10 cellular contexts compared by ENCODE assay signal in the genomic region with DNA sequence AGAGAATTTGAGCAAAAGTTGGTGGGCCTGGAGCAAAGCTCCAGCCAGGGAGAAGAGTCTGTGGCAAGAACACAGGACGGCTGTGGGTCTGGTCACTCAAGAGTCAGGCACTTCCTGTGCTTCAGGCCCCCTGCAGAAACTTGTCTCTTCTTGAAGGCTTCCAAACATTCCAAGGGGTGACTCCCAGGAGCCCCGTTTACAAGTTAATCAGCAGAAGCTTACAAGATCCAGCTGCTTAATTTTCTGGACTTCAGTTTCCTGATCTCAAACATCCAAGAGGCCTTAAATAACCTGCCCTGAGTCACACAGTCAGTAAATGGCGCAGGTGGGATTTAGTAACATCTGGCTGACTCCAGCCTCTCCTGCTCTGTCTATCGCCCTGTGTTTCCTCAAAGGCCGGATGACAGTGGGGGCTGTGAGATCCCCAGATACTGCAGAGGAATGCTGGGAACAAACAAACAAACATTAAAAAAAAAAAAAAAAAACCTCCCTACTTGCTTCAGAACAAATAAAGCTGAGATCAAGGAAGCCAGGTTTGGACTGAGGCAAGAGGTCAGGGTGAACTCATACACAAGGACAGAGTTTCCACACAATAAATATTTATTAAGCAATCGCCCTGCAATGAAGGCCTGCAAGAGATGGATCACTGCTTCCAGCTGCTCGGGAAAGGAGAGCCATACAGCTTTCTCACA.
DNase-seq lines count a peak whose midpoint lies in the region; ATAC-seq and TF ChIP-seq lines count a peak whose summit lies in the region.
"Had no signal": no experiment of that assay in that cellular context is flagged by ENCODE, and none has a peak within 500 bp of the region (broad histone marks: within the 10 kb centered on the region; RNA-seq: fewer than 3 reads in every experiment).

No MANE protein-coding gene starts in this region.

- ATAC-seq in activated T-cell treated with anti-CD3 and anti-CD28 coated beads, Interleukin-2, amount 50 U/mL, for 72 hours (replicated peaks in 1 of 2): no peak
- ATAC-seq in activated CD4-positive, alpha-beta T cell treated with anti-CD3 and anti-CD28 coated beads for 36 hours: no peak

- TF ChIP-seq POLR2A in stomach (IDR thresholded peaks at IDR 0.05): no peak

- no peaks in the 10 kb centered on the region for H3K36me3 Mint-ChIP-seq in HFFc6 (ENCODE audit: low read depth)
- peaks cover 0 to 2% of the 10 kb centered on the region in 2 donors for H3K36me3 Mint-ChIP-seq in activated T-cell treated with anti-CD3 and anti-CD28 coated beads, Interleukin-2, amount 50 U/mL, for 72 hours (ENCODE audit: insufficient read depth in 2 of 2)
- H3K36me3 Mint-ChIP-seq in activated CD4-positive, alpha-beta T cell treated with anti-CD3 and anti-CD28 coated beads for 36 hours (ENCODE audit: low read depth): no peaks in the 10 kb centered on the region

- H3K36me3 ChIP-seq in mammary epithelial cell (ENCODE audit: insufficient read depth, low read length) (no peaks in the 10 kb centered on the region), stomach (no peaks in the 10 kb centered on the region)

- no peak for TF ChIP-seq EP300 in stomach (IDR thresholded peaks at IDR 0.05)

- no peak overlapping the region for H3K9ac ChIP-seq in mammary epithelial cell (ENCODE audit: insufficient read depth, low read length)

- CTCF ChIA-PET in mammary epithelial cell (lab: Charles Lee; ENCODE audit: low non-redundant PET): no interaction called here
- CTCF ChIA-PET in activated CD4-positive, alpha-beta T cell treated with anti-CD3 and anti-CD28 coated beads for 36 hours (lab: Charles Lee): interaction anchor here (0.5 to 1.9 kb wide), 2 partner anchors 82 to 1523 kb away, joined by 3 to 5 read pairs; no protein-coding TSS in a partner anchor

- DNase-seq in HFFc6: peak; percentile 78
- peak; percentile 39 for DNase-seq in mammary epithelial cell
- DNase-seq in kidney tubule cell (ENCODE audit: low spot score): peak; percentile 58
- DNase-seq in stomach: no peak
- no peak for DNase-seq in activated T-cell treated with anti-CD3 and anti-CD28 coated beads, Interleukin-2, amount 50 U/mL, for 72 hours
- DNase-seq in UCSD-AML1 (lab: John Stamatoyannopoulos, UW; ENCODE audit: unreplicated experiment): no peak
- no peak for DNase-seq in activated CD4-positive, alpha-beta T cell treated with anti-CD3 and anti-CD28 coated beads for 1 hour
- DNase-seq in activated CD4-positive, alpha-beta T cell treated with anti-CD3 and anti-CD28 coated beads for 36 hours: no peak
- DNase-seq: activated CD4-positive, CD25-positive, alpha-beta regulatory T cell; NCI-H69 had no signal

- dilution Hi-C loops in mammary epithelial cell (cut with HindIII; ENCODE audit: low sequenced_read_pairs): no loop called here

- WGBS in mammary epithelial cell (ENCODE audit: low coverage, missing lambda C conversion rate): 65% methylated on average over 7 of the region's 7 CpGs
- 53 to 59% (median 56%) methylated on average over 7 of the region's 7 CpGs for WGBS in stomach, 5 donors

- H3K9me3 ChIP-seq in mammary epithelial cell (replicated peaks; ENCODE audit: insufficient read depth, low read length) (no peaks in the 10 kb centered on the region), stomach (no peaks in the 10 kb centered on the region)

- H3K4me3 ChIP-seq in mammary epithelial cell (replicated peaks in 1 of 3; ENCODE audit: insufficient read depth in 1 of 3, low read depth in 2 of 3, low read length in 3 of 3): no peak overlapping the region
- no peak overlapping the region for H3K4me3 ChIP-seq in stomach

- peaks cover 77% of the 10 kb centered on the region for H3K4me1 Mint-ChIP-seq in HFFc6 (ENCODE audit: low read depth)
- H3K4me1 Mint-ChIP-seq in activated T-cell treated with anti-CD3 and anti-CD28 coated beads, Interleukin-2, amount 50 U/mL, for 72 hours (ENCODE audit: low read depth): peaks cover 44% of the 10 kb centered on the region
- H3K4me1 Mint-ChIP-seq in activated CD4-positive, alpha-beta T cell treated with anti-CD3 and anti-CD28 coated beads for 36 hours: peaks cover 55% of the 10 kb centered on the region

- H3K27ac ChIP-seq in mammary epithelial cell (ENCODE audit: insufficient read depth, low read depth, low read length) (no peak overlapping the region), stomach (peak overlapping the region; percentile 52 to 83 (median 76))

- TF ChIP-seq CTCF in HFFc6 (IDR thresholded peaks at IDR 0.05) (no peak), mammary epithelial cell (conservative IDR thresholded peaks at IDR 0.05 in 1 of 2, IDR thresholded peaks at IDR 0.05 in 1 of 2; ENCODE audit: extremely low read depth in 1 of 2, insufficient read depth in 1 of 2, low read depth in 1 of 2, low read length in 2 of 2) (no peak), stomach (IDR thresholded peaks at IDR 0.05) (no peak)

- H2AFZ ChIP-seq in mammary epithelial cell (ENCODE audit: low read depth, low read length): peak overlapping the region; percentile 65

- no peaks in the 10 kb centered on the region for H4K20me1 ChIP-seq in mammary epithelial cell (ENCODE audit: insufficient read depth, low read length)

- in situ Hi-C loops in mammary epithelial cell (cut with MboI; ENCODE audit: low sequenced_read_pairs in 2 of 2): no loop called here

- H3K27me3 ChIP-seq in mammary epithelial cell (ENCODE audit: insufficient read depth, low read length) (no peaks in the 10 kb centered on the region), stomach (no peaks in the 10 kb centered on the region)

- peak overlapping the region; percentile 21 for H3K4me2 ChIP-seq in mammary epithelial cell (ENCODE audit: insufficient read depth, low read depth, low read length)

- POLR2A ChIA-PET in activated CD4-positive, alpha-beta T cell treated with anti-CD3 and anti-CD28 coated beads for 36 hours (lab: Charles Lee): interaction anchor here (0.6 kb wide), 1 partner anchor 88 kb away, joined by 3 read pairs; no protein-coding TSS in a partner anchor

- H3K4me3 Mint-ChIP-seq in HFFc6: peak overlapping the region; percentile 62
- H3K4me3 Mint-ChIP-seq in activated T-cell treated with anti-CD3 and anti-CD28 coated beads, Interleukin-2, amount 50 U/mL, for 72 hours: no peak overlapping the region
- H3K4me3 Mint-ChIP-seq in activated CD4-positive, alpha-beta T cell treated with anti-CD3 and anti-CD28 coated beads for 36 hours: no peak overlapping the region

- peak overlapping the region; percentile 81 for H3K27ac Mint-ChIP-seq in HFFc6
- H3K27ac Mint-ChIP-seq in activated T-cell treated with anti-CD3 and anti-CD28 coated beads, Interleukin-2, amount 50 U/mL, for 72 hours: no peak overlapping the region
- H3K27ac Mint-ChIP-seq in activated CD4-positive, alpha-beta T cell treated with anti-CD3 and anti-CD28 coated beads for 36 hours: no peak overlapping the region

- H3K4me1 ChIP-seq in mammary epithelial cell (ENCODE audit: insufficient read depth, low read length) (peaks cover 41% of the 10 kb centered on the region), stomach (peaks cover 16 to 33% (median 24%) of the 10 kb centered on the region in 4 donors)

- no peaks in the 10 kb centered on the region for H3K79me2 ChIP-seq in mammary epithelial cell (ENCODE audit: insufficient read depth, low read length)

- no peaks in the 10 kb centered on the region for H3K9me3 Mint-ChIP-seq in HFFc6
- no peaks in the 10 kb centered on the region for H3K9me3 Mint-ChIP-seq in activated T-cell treated with anti-CD3 and anti-CD28 coated beads, Interleukin-2, amount 50 U/mL, for 72 hours
- H3K9me3 Mint-ChIP-seq in activated CD4-positive, alpha-beta T cell treated with anti-CD3 and anti-CD28 coated beads for 36 hours (ENCODE audit: low read depth): no peaks in the 10 kb centered on the region

- intact Hi-C loops in mammary epithelial cell (cut with micrococcal nuclease) (no loop called here), stomach (cut with DNase I; ENCODE audit: low total_unique reads) (no loop called here)
- intact Hi-C loops in activated CD4-positive, alpha-beta T cell treated with anti-CD3 and anti-CD28 coated beads for 36 hours (cut with DNase I, micrococcal nuclease): no loop called here

- no TSS peak for BruUV-seq in mammary epithelial cell (replicated peaks; lab: Mats Ljungman, UMichigan)

- H3K27me3 Mint-ChIP-seq in HFFc6 (ENCODE audit: insufficient read depth): no peaks in the 10 kb centered on the region
- no peaks in the 10 kb centered on the region for H3K27me3 Mint-ChIP-seq in activated T-cell treated with anti-CD3 and anti-CD28 coated beads, Interleukin-2, amount 50 U/mL, for 72 hours (ENCODE audit: low read depth)
- no peaks in the 10 kb centered on the region for H3K27me3 Mint-ChIP-seq in activated CD4-positive, alpha-beta T cell treated with anti-CD3 and anti-CD28 coated beads for 36 hours

Comparison
In these comparisons a context has a peak if more than half of its experiments do, and no peak if none do; other contexts are left out.
1. DNase-seq: peak in HFFc6 (single experiment), mammary epithelial cell (single experiment) and kidney tubule cell (single experiment); none in stomach (single experiment), activated T-cell treated with anti-CD3 and anti-CD28 coated beads, Interleukin-2, amount 50 U/mL, for 72 hours (0 of 2), UCSD-AML1 (single experiment), activated CD4-positive, alpha-beta T cell treated with anti-CD3 and anti-CD28 coated beads for 1 hour (single experiment) and activated CD4-positive, alpha-beta T cell treated with anti-CD3 and anti-CD28 coated beads for 36 hours (single experiment).